Comparison of ENCODE assay signal across 16 cellular contexts in the genomic region with DNA sequence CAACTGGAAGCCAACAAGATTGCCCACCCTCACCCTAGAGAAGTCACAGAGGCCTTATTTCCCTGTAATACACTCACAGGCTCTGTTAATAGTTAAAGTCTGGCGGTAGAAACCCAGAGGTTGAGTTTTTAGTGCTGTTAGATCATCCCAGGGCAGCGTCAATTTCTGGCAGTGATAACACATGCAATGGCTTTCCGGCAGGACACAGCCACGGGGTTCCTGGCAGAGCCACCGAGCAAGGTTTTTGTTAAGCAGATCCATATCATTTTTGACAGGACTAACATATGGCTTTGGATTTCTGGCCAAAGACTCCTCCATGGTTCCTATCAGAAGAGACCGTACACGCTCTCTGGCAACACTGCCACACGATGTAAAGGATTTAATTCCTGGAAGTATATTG.
DNase-seq lines count a peak whose midpoint lies in the region; ATAC-seq and TF ChIP-seq lines count a peak whose summit lies in the region.
"Had no signal": no experiment of that assay in that cellular context is flagged by ENCODE, and none has a peak within 500 bp of the region (broad histone marks: within the 10 kb centered on the region; RNA-seq: fewer than 3 reads in every experiment).

No MANE protein-coding gene starts in this region.

- 31% methylated on average over 8 of the region's 8 CpGs for WGBS in prostate gland

- intact Hi-C loops in mucosa of descending colon (cut with DNase I, micrococcal nuclease): no loop called here
- intact Hi-C loops in prostate gland (cut with DNase I): no loop called here

- H3K36me3 ChIP-seq in mucosa of descending colon (ENCODE audit: low read depth) (no peaks in the 10 kb centered on the region), prostate gland (no peaks in the 10 kb centered on the region)
- H3K36me3 ChIP-seq: BLaER1 treated with 17β-estradiol and CSF1 and Interleukin-3, amounts not matched to agents 10 nM and 100 nM had no signal

- H3K9me3 ChIP-seq in mucosa of descending colon (no peaks in the 10 kb centered on the region), prostate gland (no peaks in the 10 kb centered on the region)
- H3K9me3 ChIP-seq: BLaER1 treated with 17β-estradiol and CSF1 and Interleukin-3, amounts not matched to agents 10 nM and 100 nM had no signal

- H3K4me1 ChIP-seq in mucosa of descending colon (ENCODE audit: low read depth) (peaks cover 12% of the 10 kb centered on the region), prostate gland (replicated peaks) (no peaks in the 10 kb centered on the region)

- H3K27ac ChIP-seq in prostate gland: no peak overlapping the region
- H3K27ac ChIP-seq: BLaER1 treated with 17β-estradiol and CSF1 and Interleukin-3, amounts not matched to agents 10 nM and 100 nM; PC-9; SK-N-MC had no signal

- H3K4me3 ChIP-seq in mucosa of descending colon: no peak overlapping the region
- H3K4me3 ChIP-seq in prostate gland: no peak overlapping the region
- H3K4me3 ChIP-seq: BLaER1 treated with 17β-estradiol and CSF1 and Interleukin-3, amounts not matched to agents 10 nM and 100 nM; PC-9; SK-N-MC had no signal

- peak; percentile 67 for DNase-seq in G401 (ENCODE audit: low spot score)
- peak; percentile 21 to 47 for DNase-seq in NCI-H446 (lab: John Stamatoyannopoulos, UW)
- peak; percentile 58 for DNase-seq in cerebellar cortex (ENCODE audit: low spot score)
- peak in 2 of 3 donors; percentile 24 to 34 for DNase-seq in mucosa of descending colon
- no peak for DNase-seq in epidermal melanocyte (ENCODE audit: insufficient read length, low spot score)
- no peak for DNase-seq in NK-92 treated with Interleukin-12 subunit alpha and Interleukin-12 subunit beta, amount 100 ng/mL, for 24 hours (lab: John Stamatoyannopoulos, UW)
- DNase-seq in prostate gland (ENCODE audit: low spot score): no peak
- DNase-seq in stimulated activated CD4-positive, alpha-beta T cell treated with anti-CD3 and anti-CD28 coated beads, Interleukin-4, amount 100 ng/mL, for 4 hours: no peak
- DNase-seq: MM.1S, NCI-H1092, NCI-H1436 treated with DMSO at 0.1 percent for 48 hours, NCI-H2171 treated with DMSO at 0.1 percent for 48 hours, NCI-H748 treated with DMSO at 0.1 percent for 48 hours, PC-9 had no signal

- TF ChIP-seq CTCF in mucosa of descending colon (IDR thresholded peaks at IDR 0.05) (no peak), prostate gland (IDR thresholded peaks at IDR 0.05) (no peak)

- ATAC-seq in mucosa of descending colon: peak; percentile 63

- no peak for TF ChIP-seq POLR2A in prostate gland (IDR thresholded peaks at IDR 0.05)

- in situ Hi-C loops in G401 (cut with HindIII; ENCODE audit: low sequenced_read_pairs): no loop called here

- no peaks in the 10 kb centered on the region for H3K27me3 ChIP-seq in prostate gland (replicated peaks; ENCODE audit: insufficient read depth)
- H3K27me3 ChIP-seq: BLaER1 treated with 17β-estradiol and CSF1 and Interleukin-3, amounts not matched to agents 10 nM and 100 nM had no signal

Comparison
In these comparisons a context has a peak if more than half of its experiments do, and no peak if none do; other contexts are left out.
1. DNase-seq: peak in G401 (single experiment), NCI-H446 (2 of 2), cerebellar cortex (single experiment) and mucosa of descending colon (2 of 3); none in epidermal melanocyte (single experiment), NK-92 treated with Interleukin-12 subunit alpha and Interleukin-12 subunit beta, amount 100 ng/mL, for 24 hours (single experiment), prostate gland (single experiment) and stimulated activated CD4-positive, alpha-beta T cell treated with anti-CD3 and anti-CD28 coated beads, Interleukin-4, amount 100 ng/mL, for 4 hours (0 of 2).